In genomic region chr2:153834662-153835061, GRCh38 we compare ENCODE assay signal across 1 cellular context.
TF ChIP-seq lines count a peak whose summit lies in the region.

No MANE protein-coding gene starts in this region.

TF ChIP-seq in HepG2, 621 proteins besides CTCF, POLR2A, EP300 and RAD21 (continued from another document and continues in another):
- TF ChIP-seq, protein P1, sequence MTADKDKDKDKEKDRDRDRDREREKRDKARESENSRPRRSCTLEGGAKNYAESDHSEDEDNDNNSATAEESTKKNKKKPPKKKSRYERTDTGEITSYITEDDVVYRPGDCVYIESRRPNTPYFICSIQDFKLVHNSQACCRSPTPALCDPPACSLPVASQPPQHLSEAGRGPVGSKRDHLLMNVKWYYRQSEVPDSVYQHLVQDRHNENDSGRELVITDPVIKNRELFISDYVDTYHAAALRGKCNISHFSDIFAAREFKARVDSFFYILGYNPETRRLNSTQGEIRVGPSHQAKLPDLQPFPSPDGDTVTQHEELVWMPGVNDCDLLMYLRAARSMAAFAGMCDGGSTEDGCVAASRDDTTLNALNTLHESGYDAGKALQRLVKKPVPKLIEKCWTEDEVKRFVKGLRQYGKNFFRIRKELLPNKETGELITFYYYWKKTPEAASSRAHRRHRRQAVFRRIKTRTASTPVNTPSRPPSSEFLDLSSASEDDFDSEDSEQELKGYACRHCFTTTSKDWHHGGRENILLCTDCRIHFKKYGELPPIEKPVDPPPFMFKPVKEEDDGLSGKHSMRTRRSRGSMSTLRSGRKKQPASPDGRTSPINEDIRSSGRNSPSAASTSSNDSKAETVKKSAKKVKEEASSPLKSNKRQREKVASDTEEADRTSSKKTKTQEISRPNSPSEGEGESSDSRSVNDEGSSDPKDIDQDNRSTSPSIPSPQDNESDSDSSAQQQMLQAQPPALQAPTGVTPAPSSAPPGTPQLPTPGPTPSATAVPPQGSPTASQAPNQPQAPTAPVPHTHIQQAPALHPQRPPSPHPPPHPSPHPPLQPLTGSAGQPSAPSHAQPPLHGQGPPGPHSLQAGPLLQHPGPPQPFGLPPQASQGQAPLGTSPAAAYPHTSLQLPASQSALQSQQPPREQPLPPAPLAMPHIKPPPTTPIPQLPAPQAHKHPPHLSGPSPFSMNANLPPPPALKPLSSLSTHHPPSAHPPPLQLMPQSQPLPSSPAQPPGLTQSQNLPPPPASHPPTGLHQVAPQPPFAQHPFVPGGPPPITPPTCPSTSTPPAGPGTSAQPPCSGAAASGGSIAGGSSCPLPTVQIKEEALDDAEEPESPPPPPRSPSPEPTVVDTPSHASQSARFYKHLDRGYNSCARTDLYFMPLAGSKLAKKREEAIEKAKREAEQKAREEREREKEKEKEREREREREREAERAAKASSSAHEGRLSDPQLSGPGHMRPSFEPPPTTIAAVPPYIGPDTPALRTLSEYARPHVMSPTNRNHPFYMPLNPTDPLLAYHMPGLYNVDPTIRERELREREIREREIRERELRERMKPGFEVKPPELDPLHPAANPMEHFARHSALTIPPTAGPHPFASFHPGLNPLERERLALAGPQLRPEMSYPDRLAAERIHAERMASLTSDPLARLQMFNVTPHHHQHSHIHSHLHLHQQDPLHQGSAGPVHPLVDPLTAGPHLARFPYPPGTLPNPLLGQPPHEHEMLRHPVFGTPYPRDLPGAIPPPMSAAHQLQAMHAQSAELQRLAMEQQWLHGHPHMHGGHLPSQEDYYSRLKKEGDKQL (CRISPR knock-in tag; IDR thresholded peaks at IDR 0.05; ENCODE audit: low read depth), result peak; percentile 71; the same call in 1 of the 2 replicates
- TF ChIP-seq ZNF253 (CRISPR knock-in tag; IDR thresholded peaks at IDR 0.05; ENCODE audit: borderline replicate concordance), result no peak
- TF ChIP-seq SNAI1 (CRISPR knock-in tag; IDR thresholded peaks at IDR 0.05; ENCODE audit: borderline replicate concordance), result no peak
- TF ChIP-seq HIC2 (CRISPR knock-in tag; IDR thresholded peaks at IDR 0.05; ENCODE audit: low read depth), result no peak
- peak; percentile 84 for TF ChIP-seq FOXA1 (IDR thresholded peaks at IDR 0.05)
- peak; percentile 76 for TF ChIP-seq FOXA1 (CRISPR knock-in tag; IDR thresholded peaks at IDR 0.05)
- no peak for TF ChIP-seq ZNF616 (CRISPR knock-in tag; IDR thresholded peaks at IDR 0.05; ENCODE audit: low read depth)
- TF ChIP-seq ZMAT5 (CRISPR knock-in tag; IDR thresholded peaks at IDR 0.05; ENCODE audit: borderline replicate concordance, low read depth), result no peak
- TF ChIP-seq ZNF30 (CRISPR knock-in tag; IDR thresholded peaks at IDR 0.05), result no peak
- no peak for TF ChIP-seq GZF1 (CRISPR knock-in tag; IDR thresholded peaks at IDR 0.05)
- TF ChIP-seq PHF5A (CRISPR knock-in tag; IDR thresholded peaks at IDR 0.05; ENCODE audit: low read depth, unreplicated experiment), result no peak
- TF ChIP-seq KLF6 (CRISPR knock-in tag; IDR thresholded peaks at IDR 0.05), result no peak
- TF ChIP-seq ZNF547 (CRISPR knock-in tag; IDR thresholded peaks at IDR 0.05), result no peak
- TF ChIP-seq, protein P2, sequence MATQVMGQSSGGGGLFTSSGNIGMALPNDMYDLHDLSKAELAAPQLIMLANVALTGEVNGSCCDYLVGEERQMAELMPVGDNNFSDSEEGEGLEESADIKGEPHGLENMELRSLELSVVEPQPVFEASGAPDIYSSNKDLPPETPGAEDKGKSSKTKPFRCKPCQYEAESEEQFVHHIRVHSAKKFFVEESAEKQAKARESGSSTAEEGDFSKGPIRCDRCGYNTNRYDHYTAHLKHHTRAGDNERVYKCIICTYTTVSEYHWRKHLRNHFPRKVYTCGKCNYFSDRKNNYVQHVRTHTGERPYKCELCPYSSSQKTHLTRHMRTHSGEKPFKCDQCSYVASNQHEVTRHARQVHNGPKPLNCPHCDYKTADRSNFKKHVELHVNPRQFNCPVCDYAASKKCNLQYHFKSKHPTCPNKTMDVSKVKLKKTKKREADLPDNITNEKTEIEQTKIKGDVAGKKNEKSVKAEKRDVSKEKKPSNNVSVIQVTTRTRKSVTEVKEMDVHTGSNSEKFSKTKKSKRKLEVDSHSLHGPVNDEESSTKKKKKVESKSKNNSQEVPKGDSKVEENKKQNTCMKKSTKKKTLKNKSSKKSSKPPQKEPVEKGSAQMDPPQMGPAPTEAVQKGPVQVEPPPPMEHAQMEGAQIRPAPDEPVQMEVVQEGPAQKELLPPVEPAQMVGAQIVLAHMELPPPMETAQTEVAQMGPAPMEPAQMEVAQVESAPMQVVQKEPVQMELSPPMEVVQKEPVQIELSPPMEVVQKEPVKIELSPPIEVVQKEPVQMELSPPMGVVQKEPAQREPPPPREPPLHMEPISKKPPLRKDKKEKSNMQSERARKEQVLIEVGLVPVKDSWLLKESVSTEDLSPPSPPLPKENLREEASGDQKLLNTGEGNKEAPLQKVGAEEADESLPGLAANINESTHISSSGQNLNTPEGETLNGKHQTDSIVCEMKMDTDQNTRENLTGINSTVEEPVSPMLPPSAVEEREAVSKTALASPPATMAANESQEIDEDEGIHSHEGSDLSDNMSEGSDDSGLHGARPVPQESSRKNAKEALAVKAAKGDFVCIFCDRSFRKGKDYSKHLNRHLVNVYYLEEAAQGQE (IDR thresholded peaks at IDR 0.05; ENCODE audit: borderline replicate concordance in 1 of 2, low read depth in 1 of 2, low read length in 2 of 2), result no peak
- TF ChIP-seq, protein P3, sequence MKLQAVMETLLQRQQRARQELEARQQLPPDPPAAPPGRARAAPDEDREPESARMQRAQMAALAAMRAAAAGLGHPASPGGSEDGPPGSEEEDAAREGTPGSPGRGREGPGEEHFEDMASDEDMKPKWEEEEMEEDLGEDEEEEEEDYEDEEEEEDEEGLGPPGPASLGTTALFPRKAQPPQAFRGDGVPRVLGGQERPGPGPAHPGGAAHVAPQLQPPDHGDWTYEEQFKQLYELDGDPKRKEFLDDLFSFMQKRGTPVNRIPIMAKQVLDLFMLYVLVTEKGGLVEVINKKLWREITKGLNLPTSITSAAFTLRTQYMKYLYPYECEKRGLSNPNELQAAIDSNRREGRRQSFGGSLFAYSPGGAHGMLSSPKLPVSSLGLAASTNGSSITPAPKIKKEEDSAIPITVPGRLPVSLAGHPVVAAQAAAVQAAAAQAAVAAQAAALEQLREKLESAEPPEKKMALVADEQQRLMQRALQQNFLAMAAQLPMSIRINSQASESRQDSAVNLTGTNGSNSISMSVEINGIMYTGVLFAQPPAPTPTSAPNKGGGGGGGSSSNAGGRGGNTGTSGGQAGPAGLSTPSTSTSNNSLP (IDR thresholded peaks at IDR 0.05; ENCODE audit: low read depth, low read length), result peak; percentile 27; the same call in 1 of the 2 replicates
- TF ChIP-seq SRF (IDR thresholded peaks at IDR 0.05; ENCODE audit: low read depth, low read length), result no peak
- no peak for TF ChIP-seq ZNF317 (CRISPR knock-in tag; IDR thresholded peaks at IDR 0.05)
- TF ChIP-seq LCORL (IDR thresholded peaks at IDR 0.05), result 0 out of 2 replicates have a peak, but pooled peaks have one; percentile 29
- peak; percentile 69 for TF ChIP-seq LCORL (CRISPR knock-in tag; IDR thresholded peaks at IDR 0.05)
- no peak for TF ChIP-seq POLR2G (IDR thresholded peaks at IDR 0.05; ENCODE audit: low read depth, low read length)
- TF ChIP-seq, protein P4, sequence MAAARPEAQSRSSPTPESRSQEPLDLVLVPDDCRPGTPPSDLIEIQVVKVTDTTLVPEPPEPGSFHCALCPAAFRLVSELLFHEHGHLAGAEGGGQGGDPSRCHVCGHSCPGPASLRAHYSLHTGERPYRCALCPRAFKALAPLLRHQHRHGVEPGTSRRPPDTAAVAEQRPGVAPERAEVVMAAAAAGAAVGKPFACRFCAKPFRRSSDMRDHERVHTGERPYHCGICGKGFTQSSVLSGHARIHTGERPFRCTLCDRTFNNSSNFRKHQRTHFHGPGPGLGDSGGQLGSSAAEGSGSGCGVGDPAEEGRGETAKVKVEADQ (CRISPR knock-in tag; IDR thresholded peaks at IDR 0.05; ENCODE audit: borderline replicate concordance), result no peak
- TF ChIP-seq, protein P5, sequence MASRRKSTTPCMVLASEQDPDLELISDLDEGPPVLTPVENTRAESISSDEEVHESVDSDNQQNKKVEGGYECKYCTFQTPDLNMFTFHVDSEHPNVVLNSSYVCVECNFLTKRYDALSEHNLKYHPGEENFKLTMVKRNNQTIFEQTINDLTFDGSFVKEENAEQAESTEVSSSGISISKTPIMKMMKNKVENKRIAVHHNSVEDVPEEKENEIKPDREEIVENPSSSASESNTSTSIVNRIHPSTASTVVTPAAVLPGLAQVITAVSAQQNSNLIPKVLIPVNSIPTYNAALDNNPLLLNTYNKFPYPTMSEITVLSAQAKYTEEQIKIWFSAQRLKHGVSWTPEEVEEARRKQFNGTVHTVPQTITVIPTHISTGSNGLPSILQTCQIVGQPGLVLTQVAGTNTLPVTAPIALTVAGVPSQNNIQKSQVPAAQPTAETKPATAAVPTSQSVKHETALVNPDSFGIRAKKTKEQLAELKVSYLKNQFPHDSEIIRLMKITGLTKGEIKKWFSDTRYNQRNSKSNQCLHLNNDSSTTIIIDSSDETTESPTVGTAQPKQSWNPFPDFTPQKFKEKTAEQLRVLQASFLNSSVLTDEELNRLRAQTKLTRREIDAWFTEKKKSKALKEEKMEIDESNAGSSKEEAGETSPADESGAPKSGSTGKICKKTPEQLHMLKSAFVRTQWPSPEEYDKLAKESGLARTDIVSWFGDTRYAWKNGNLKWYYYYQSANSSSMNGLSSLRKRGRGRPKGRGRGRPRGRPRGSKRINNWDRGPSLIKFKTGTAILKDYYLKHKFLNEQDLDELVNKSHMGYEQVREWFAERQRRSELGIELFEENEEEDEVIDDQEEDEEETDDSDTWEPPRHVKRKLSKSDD (CRISPR knock-in tag; IDR thresholded peaks at IDR 0.05; ENCODE audit: low read depth), result no peak
- TF ChIP-seq ATF4 (CRISPR knock-in tag; IDR thresholded peaks at IDR 0.05), result no peak; a peak in 1 of 4 replicates
- TF ChIP-seq ZNF282 (IDR thresholded peaks at IDR 0.05; ENCODE audit: partially characterized antibody), result no peak
- TF ChIP-seq DPF2 (CRISPR knock-in tag; IDR thresholded peaks at IDR 0.05; ENCODE audit: borderline replicate concordance, low read depth), result peak; percentile 56; the same call in 1 of the 2 replicates
- peak; percentile 69; the same call in 1 of the 2 replicates for TF ChIP-seq NFIC (IDR thresholded peaks at IDR 0.05; ENCODE audit: low read length)
- TF ChIP-seq ZNF574 (CRISPR knock-in tag; IDR thresholded peaks at IDR 0.05), result no peak
- no peak for TF ChIP-seq DBP (CRISPR knock-in tag; IDR thresholded peaks at IDR 0.05; ENCODE audit: not compliant biosample characterization)
- no peak for TF ChIP-seq GTF3A (CRISPR knock-in tag; conservative IDR thresholded peaks at IDR 0.05)
- no peak for TF ChIP-seq ZMYM2 (CRISPR knock-in tag; IDR thresholded peaks at IDR 0.05)
- no peak for TF ChIP-seq IKZF4 (CRISPR knock-in tag; IDR thresholded peaks at IDR 0.05; ENCODE audit: borderline replicate concordance, low read depth, not compliant biosample characterization)
- no peak for TF ChIP-seq TEAD2 (CRISPR knock-in tag; IDR thresholded peaks at IDR 0.05)
- peak; percentile 49; the same call in 1 of the 2 replicates for TF ChIP-seq ISL2 (CRISPR knock-in tag; IDR thresholded peaks at IDR 0.05)
- TF ChIP-seq NCOA1 (CRISPR knock-in tag; IDR thresholded peaks at IDR 0.05), result no peak
- no peak for TF ChIP-seq KAT7 (CRISPR knock-in tag; IDR thresholded peaks at IDR 0.05; ENCODE audit: borderline replicate concordance)
